Comparison of ENCODE assay signal across 9 cellular contexts in genomic region chr2:177799531-177799930, GRCh38.
DNase-seq lines count a peak whose midpoint lies in the region; ATAC-seq, FAIRE-seq and TF ChIP-seq lines count a peak whose summit lies in the region.
"Had no signal": no experiment of that assay in that cellular context is flagged by ENCODE, and none has a peak within 500 bp of the region (broad histone marks: within the 10 kb centered on the region; RNA-seq: fewer than 3 reads in every experiment).

No MANE protein-coding gene starts in this region.

- DNase-seq in NCI-H2196 (lab: John Stamatoyannopoulos, UW; ENCODE audit: unreplicated experiment): peak; percentile 27
- no peak for DNase-seq in NCI-H2196 treated with DMSO at 0.1 percent for 48 hours (lab: John Stamatoyannopoulos, UW; ENCODE audit: unreplicated experiment)
- peak; percentile 50 for DNase-seq in NB4 (ENCODE audit: low read depth)
- peak; percentile 24 to 59 (median 32) for DNase-seq in K562 (ENCODE audit: extremely low read depth in 1 of 4, low spot score in 3 of 4)
- DNase-seq in mesenchymal stem cell: peak; percentile 50
- DNase-seq in activated CD4-positive, alpha-beta T cell treated with anti-CD3 and anti-CD28 coated beads, Interleukin-2, amount 50 U/mL, for 1 hour: no peak
- no peak for DNase-seq in stimulated activated CD4-positive, alpha-beta T cell treated with anti-CD3 and anti-CD28 coated beads, Interleukin-4, amount 100 ng/mL, for 4 hours
- no peak for DNase-seq in T-helper 2 cell treated with Interferon-gamma antibody and Interleukin-4, amounts not matched to agents 5 μg/mL and 100 μg/mL, for 36 hours (ENCODE audit: low spot score)

- no peak for TF ChIP-seq POLR2A in NB4 (IDR thresholded peaks at IDR 0.05; ENCODE audit: extremely low read depth, insufficient read length)
- no peak for TF ChIP-seq POLR2A in K562 (conservative IDR thresholded peaks at IDR 0.05)

- no peak overlapping the region for H3K4me3 ChIP-seq in NB4 (ENCODE audit: low read depth, low read length)
- no peak overlapping the region for H3K4me3 ChIP-seq in K562
- H3K4me3 ChIP-seq in mesenchymal stem cell (ENCODE audit: insufficient read depth in 1 of 2, low read depth in 1 of 2, low read length in 2 of 2): no peak overlapping the region

- no peak overlapping the region for H3K4me3 Mint-ChIP-seq in T-helper 2 cell treated with Interferon-gamma antibody and Interleukin-4, amounts not matched to agents 5 μg/mL and 100 μg/mL, for 36 hours
- H3K4me3 Mint-ChIP-seq: CD4-positive, CD25-positive, alpha-beta regulatory T cell had no signal

- BruUV-seq in K562 (replicated peaks; lab: Mats Ljungman, UMichigan): no TSS peak

- H4K20me1 ChIP-seq in K562 (replicated peaks; ENCODE audit: control insufficient read depth, insufficient read depth, low read length): no peaks in the 10 kb centered on the region

- no peak overlapping the region for H2BK15ac ChIP-seq in mesenchymal stem cell (ENCODE audit: low read depth, poor library complexity, severe bottlenecking)

- H2AFZ ChIP-seq in K562 (ENCODE audit: low read depth, low read length): no peak overlapping the region
- H2AFZ ChIP-seq in mesenchymal stem cell (ENCODE audit: low read depth, low read length): no peak overlapping the region

- no peaks in the 10 kb centered on the region for H3K4me1 Mint-ChIP-seq in T-helper 2 cell treated with Interferon-gamma antibody and Interleukin-4, amounts not matched to agents 5 μg/mL and 100 μg/mL, for 36 hours (ENCODE audit: low read depth)
- H3K4me1 Mint-ChIP-seq: CD4-positive, CD25-positive, alpha-beta regulatory T cell had no signal

- no peak overlapping the region for H3K4me2 ChIP-seq in K562 (ENCODE audit: insufficient read depth, low read length)
- no peak overlapping the region for H3K4me2 ChIP-seq in mesenchymal stem cell (ENCODE audit: low read length, poor library complexity, severe bottlenecking)

- no peak overlapping the region for H3K14ac ChIP-seq in mesenchymal stem cell (ENCODE audit: low read length in 2 of 2)

- H3K9ac ChIP-seq in K562 (ENCODE audit: insufficient read depth in 1 of 2, low read depth in 2 of 2, low read length in 2 of 2) (no peak overlapping the region), mesenchymal stem cell (ENCODE audit: low read length) (no peak overlapping the region)

- no peaks in the 10 kb centered on the region for H3K36me3 Mint-ChIP-seq in T-helper 2 cell treated with Interferon-gamma antibody and Interleukin-4, amounts not matched to agents 5 μg/mL and 100 μg/mL, for 36 hours (ENCODE audit: low read depth)
- H3K36me3 Mint-ChIP-seq: CD4-positive, CD25-positive, alpha-beta regulatory T cell had no signal

- no peaks in the 10 kb centered on the region for H3K9me3 ChIP-seq in K562 (replicated peaks; ENCODE audit: control insufficient read depth, insufficient read depth, low read depth, low read length)
- H3K9me3 ChIP-seq in mesenchymal stem cell (ENCODE audit: control insufficient read depth, low read length): no peaks in the 10 kb centered on the region

- no peak overlapping the region for H4K8ac ChIP-seq in mesenchymal stem cell (ENCODE audit: low read length)

- TF ChIP-seq CTCF in NB4 (IDR thresholded peaks at IDR 0.05; ENCODE audit: low read depth, low read length) (peak; percentile 76), K562 (IDR thresholded peaks at IDR 0.05 in 2 of 3, conservative IDR thresholded peaks at IDR 0.05 in 1 of 3; ENCODE audit: insufficient read depth in 2 of 3, low read depth in 1 of 3, low read length in 3 of 3) (peak; percentile 64 to 77 (median 73))

- H3K36me3 ChIP-seq in K562 (ENCODE audit: control insufficient read depth, insufficient read depth, low read length) (no peaks in the 10 kb centered on the region), mesenchymal stem cell (ENCODE audit: control insufficient read depth in 1 of 2, insufficient read depth in 2 of 2, low read depth in 1 of 2, low read length in 2 of 2) (no peaks in the 10 kb centered on the region)

- H3K4ac ChIP-seq in mesenchymal stem cell (ENCODE audit: low read depth in 1 of 2, low read length in 2 of 2): no peak overlapping the region

- no peak overlapping the region for H4K91ac ChIP-seq in mesenchymal stem cell (ENCODE audit: low read length)

- peak; percentile 48 to 71 for TF ChIP-seq RAD21 in K562 (CRISPR knock-in tag; conservative IDR thresholded peaks at IDR 0.05 in 1 of 2, IDR thresholded peaks at IDR 0.05 in 1 of 2)

- H3K18ac ChIP-seq in mesenchymal stem cell (ENCODE audit: low read depth in 1 of 2, low read length in 2 of 2): no peak overlapping the region

- no peak overlapping the region for H3K23ac ChIP-seq in mesenchymal stem cell (ENCODE audit: low read length in 2 of 2)

- no peaks in the 10 kb centered on the region for H3K79me2 ChIP-seq in K562 (ENCODE audit: control insufficient read depth, insufficient read depth, low read length)

- peaks cover 0 to 2% of the 10 kb centered on the region in 2 experiments; a peak in 1 of 5 replicates for H3K27me3 ChIP-seq in K562 (ENCODE audit: control insufficient read depth in 2 of 2, insufficient read depth in 2 of 2, low read length in 2 of 2)
- no peaks in the 10 kb centered on the region for H3K27me3 ChIP-seq in mesenchymal stem cell (ENCODE audit: control insufficient read depth in 1 of 2, insufficient read depth in 1 of 2, low read length in 2 of 2)

- no peak for TF ChIP-seq EP300 in K562 (IDR thresholded peaks at IDR 0.05; ENCODE audit: low read length)

- CTCF ChIA-PET in K562 (lab: Yijun Ruan, JAX; ENCODE audit: low intra/inter-chr PET ratio): no interaction called here

- H3K27me3 Mint-ChIP-seq in T-helper 2 cell treated with Interferon-gamma antibody and Interleukin-4, amounts not matched to agents 5 μg/mL and 100 μg/mL, for 36 hours (ENCODE audit: low read depth): peaks cover 24% of the 10 kb centered on the region

- WGBS in K562 (ENCODE audit: insufficient coverage, low coverage, missing lambda C conversion rate): 0% methylated on average over 1 of the region's 1 CpG
- WGBS in mesenchymal stem cell: no CpG with 5 or more reads among the region's 1 CpG

- no peaks in the 10 kb centered on the region for H3K79me1 ChIP-seq in mesenchymal stem cell (replicated peaks; ENCODE audit: low read length, poor library complexity, severe bottlenecking)

- intact Hi-C loops in K562 (cut with micrococcal nuclease): loop anchor here (5.0 to 10.0 kb wide), 2 partner anchors 105 to 273 kb away; partner anchors contain the start of gene PDE11A

- H3K4me1 ChIP-seq in K562 (replicated peaks in 1 of 2; ENCODE audit: control insufficient read depth in 2 of 2, insufficient read depth in 2 of 2, low read length in 2 of 2): no peaks in the 10 kb centered on the region
- no peaks in the 10 kb centered on the region for H3K4me1 ChIP-seq in mesenchymal stem cell (ENCODE audit: control insufficient read depth, insufficient read depth, low read depth, low read length)

- POLR2A ChIA-PET in K562 (lab: Yijun Ruan, JAX): interaction anchor here (0.6 to 1.5 kb wide), 5 partner anchors 11 to 18 kb away, joined by 3 to 6 read pairs (median 5); no protein-coding TSS in a partner anchor

- no peak overlapping the region for H2BK5ac ChIP-seq in mesenchymal stem cell (ENCODE audit: low read depth, low read length, poor library complexity, severe bottlenecking)

- in situ Hi-C loops in K562 (cut with MboI): no loop called here

- peak; percentile 74 for FAIRE-seq in K562 (lab: Jason Lieb, UNC)

- H3K9me1 ChIP-seq in K562 (ENCODE audit: control insufficient read depth, insufficient read depth, low read length): no peaks in the 10 kb centered on the region

- H2BK120ac ChIP-seq in mesenchymal stem cell (ENCODE audit: low read depth, low read length): no peak overlapping the region

- no peak overlapping the region for H3K27ac Mint-ChIP-seq in T-helper 2 cell treated with Interferon-gamma antibody and Interleukin-4, amounts not matched to agents 5 μg/mL and 100 μg/mL, for 36 hours
- H3K27ac Mint-ChIP-seq: CD4-positive, CD25-positive, alpha-beta regulatory T cell had no signal

- H3K27ac ChIP-seq in K562 (ENCODE audit: extremely low read depth, low read depth, low read length): no peak overlapping the region
- H3K27ac ChIP-seq in mesenchymal stem cell (ENCODE audit: low read length, poor library complexity, severe bottlenecking): no peak overlapping the region

- no peaks in the 10 kb centered on the region for H3K9me3 Mint-ChIP-seq in T-helper 2 cell treated with Interferon-gamma antibody and Interleukin-4, amounts not matched to agents 5 μg/mL and 100 μg/mL, for 36 hours

- ATAC-seq in K562: peak; percentile 99

- H2AK5ac ChIP-seq in mesenchymal stem cell (ENCODE audit: low read length, severe bottlenecking): no peak overlapping the region

- H2BK12ac ChIP-seq in mesenchymal stem cell (ENCODE audit: low read length in 2 of 2): no peak overlapping the region

TF ChIP-seq in K562, 482 proteins besides CTCF, POLR2A, EP300 and RAD21 (continues in another document):
- TF ChIP-seq ADNP (tag; IDR thresholded peaks at IDR 0.05) (no peak), RBM39 (optimal IDR thresholded peaks at IDR 0.05; ENCODE audit: low read depth, low read length) (no peak), KLF16 (IDR thresholded peaks at IDR 0.05) (0 out of 2 replicates have a peak, but pooled peaks have one; percentile 3), ZNF780A (CRISPR knock-in tag; IDR thresholded peaks at IDR 0.05) (no peak)
- TF ChIP-seq, protein P1, sequence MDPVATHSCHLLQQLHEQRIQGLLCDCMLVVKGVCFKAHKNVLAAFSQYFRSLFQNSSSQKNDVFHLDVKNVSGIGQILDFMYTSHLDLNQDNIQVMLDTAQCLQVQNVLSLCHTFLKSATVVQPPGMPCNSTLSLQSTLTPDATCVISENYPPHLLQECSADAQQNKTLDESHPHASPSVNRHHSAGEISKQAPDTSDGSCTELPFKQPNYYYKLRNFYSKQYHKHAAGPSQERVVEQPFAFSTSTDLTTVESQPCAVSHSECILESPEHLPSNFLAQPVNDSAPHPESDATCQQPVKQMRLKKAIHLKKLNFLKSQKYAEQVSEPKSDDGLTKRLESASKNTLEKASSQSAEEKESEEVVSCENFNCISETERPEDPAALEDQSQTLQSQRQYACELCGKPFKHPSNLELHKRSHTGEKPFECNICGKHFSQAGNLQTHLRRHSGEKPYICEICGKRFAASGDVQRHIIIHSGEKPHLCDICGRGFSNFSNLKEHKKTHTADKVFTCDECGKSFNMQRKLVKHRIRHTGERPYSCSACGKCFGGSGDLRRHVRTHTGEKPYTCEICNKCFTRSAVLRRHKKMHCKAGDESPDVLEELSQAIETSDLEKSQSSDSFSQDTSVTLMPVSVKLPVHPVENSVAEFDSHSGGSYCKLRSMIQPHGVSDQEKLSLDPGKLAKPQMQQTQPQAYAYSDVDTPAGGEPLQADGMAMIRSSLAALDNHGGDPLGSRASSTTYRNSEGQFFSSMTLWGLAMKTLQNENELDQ (CRISPR knock-in tag; IDR thresholded peaks at IDR 0.05; ENCODE audit: borderline replicate concordance): no peak

Comparison
In these comparisons a context has a peak if more than half of its experiments do, and no peak if none do; other contexts are left out.
1. DNase-seq: peak in NCI-H2196 (single experiment), NB4 (single experiment), K562 (4 of 4) and mesenchymal stem cell (single experiment); none in NCI-H2196 treated with DMSO at 0.1 percent for 48 hours (single experiment), activated CD4-positive, alpha-beta T cell treated with anti-CD3 and anti-CD28 coated beads, Interleukin-2, amount 50 U/mL, for 1 hour (single experiment), stimulated activated CD4-positive, alpha-beta T cell treated with anti-CD3 and anti-CD28 coated beads, Interleukin-4, amount 100 ng/mL, for 4 hours (0 of 2) and T-helper 2 cell treated with Interferon-gamma antibody and Interleukin-4, amounts not matched to agents 5 μg/mL and 100 μg/mL, for 36 hours (single experiment).